Comparison of ENCODE assay signal across 8 cellular contexts in the genomic region with DNA sequence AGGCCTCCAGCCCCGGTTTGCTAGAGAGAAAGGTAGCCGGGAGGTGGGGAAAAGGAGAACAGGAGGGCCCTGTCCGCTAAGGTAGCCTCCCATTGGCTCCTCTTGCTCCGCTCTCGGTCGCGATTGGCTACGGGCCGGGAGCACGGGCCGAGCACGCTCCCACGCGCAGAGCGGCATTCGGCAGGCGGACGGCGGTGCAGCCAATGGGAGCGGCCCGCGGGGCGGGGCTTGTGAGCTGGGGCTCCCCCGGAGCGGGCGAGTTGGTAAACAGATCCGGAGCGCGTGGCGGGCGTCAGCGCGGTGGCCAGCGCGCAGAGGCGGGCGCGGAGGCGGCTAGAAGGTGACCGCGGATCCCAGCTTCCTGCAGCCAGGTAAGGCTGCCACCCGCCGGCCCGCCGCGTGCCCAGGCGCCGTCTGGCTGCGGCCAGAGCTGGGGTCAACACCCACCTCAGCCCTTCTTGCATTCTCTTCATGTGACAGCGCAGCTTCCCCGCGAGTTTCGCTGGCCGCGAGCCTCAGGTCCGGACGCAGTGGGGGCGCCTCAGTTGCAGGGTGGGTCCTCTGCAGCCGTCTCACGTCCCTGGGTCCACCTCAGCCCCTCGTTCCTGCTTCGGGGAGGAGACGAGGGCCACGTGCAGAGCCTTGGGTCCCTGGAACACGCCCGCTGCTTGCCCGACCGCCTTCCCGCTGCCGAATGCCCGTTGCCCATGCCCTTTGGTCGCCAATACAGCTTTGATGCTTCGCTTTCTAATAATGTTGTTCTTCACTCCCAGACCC. TPM values are rescaled to one million over a fixed set of nuclear protein-coding genes. Genes with fewer than 3 reads are reported as not detected.
A peak's percentile ranks its signal among the peaks of the same experiment; 100 is the strongest.
DNase-seq lines count a peak whose midpoint lies in the region; ATAC-seq and TF ChIP-seq lines count a peak whose summit lies in the region.

A gene (plus strand): TSS at position 266 of the 777 bp plus-strand sequence. CDS start 21,092 bp downstream, outside the sequence.

- peak within 1 kb of the TSS; percentile 90 for H3K4ac ChIP-seq in neuronal stem cell (ENCODE audit: low read length)

- peak in 1 of 2 donors; percentile 19 for TF ChIP-seq POLR2A in gastroesophageal sphincter (IDR thresholded peaks at IDR 0.05)

- peak within 1 kb of the TSS; percentile 99 for H3K23ac ChIP-seq in neuronal stem cell (ENCODE audit: low read depth, low read length, poor library complexity)

- TF ChIP-seq CTCF in gastroesophageal sphincter (IDR thresholded peaks at IDR 0.05): peak in 1 of 4 experiments; percentile 3

- peak within 1 kb of the TSS; percentile 93 for H4K91ac ChIP-seq in neuronal stem cell (ENCODE audit: low read depth, low read length, poor library complexity)

- peak within 1 kb of the TSS; percentile 98 for H3K4me2 ChIP-seq in neuronal stem cell (ENCODE audit: insufficient read depth, low read length, poor library complexity, severe bottlenecking)

- H3K4me1 ChIP-seq in gastroesophageal sphincter (peaks cover 6 to 61% (median 33%) of the 10 kb centered on the region in 3 donors), neuronal stem cell (ENCODE audit: control insufficient read depth in 2 of 2, insufficient read depth in 1 of 2, low read depth in 1 of 2, low read length in 2 of 2) (peaks cover 9 to 14% of the 10 kb centered on the region in 2 donors), subcutaneous abdominal adipose tissue (ENCODE audit: control insufficient read depth in 5 of 5, insufficient read depth in 5 of 5, low read length in 5 of 5) (peaks cover 19 to 71% (median 66%) of the 10 kb centered on the region in 5 donors)

- H3K9me3 ChIP-seq in gastroesophageal sphincter (peaks cover 0 to 4% (median 0%) of the 10 kb centered on the region in 3 donors), neuronal stem cell (replicated peaks in 1 of 2; ENCODE audit: control insufficient read depth in 2 of 2, insufficient read depth in 1 of 2, low read depth in 1 of 2, low read length in 2 of 2) (peaks cover 0 to 3% of the 10 kb centered on the region in 2 donors), subcutaneous abdominal adipose tissue (ENCODE audit: control insufficient read depth in 5 of 5, low read length in 5 of 5) (peaks cover 0 to 5% (median 0%) of the 10 kb centered on the region in 5 donors)

- peaks cover 3% of the 10 kb centered on the region for H3K79me1 ChIP-seq in neuronal stem cell (ENCODE audit: low read depth, low read length)

- H2BK120ac ChIP-seq in neuronal stem cell (ENCODE audit: low read depth, low read length): no peak within 1 kb of the TSS

- H2BK15ac ChIP-seq in neuronal stem cell (ENCODE audit: low read length): peak within 1 kb of the TSS; percentile 81

- peak within 1 kb of the TSS; percentile 93 for H4K8ac ChIP-seq in neuronal stem cell (ENCODE audit: low read depth, low read length)

- H3K4me3 ChIP-seq in gastroesophageal sphincter (peak within 1 kb of the TSS; percentile 59 to 74), neuronal stem cell (ENCODE audit: low read length in 2 of 2) (peak within 1 kb of the TSS; percentile 68 to 84), subcutaneous abdominal adipose tissue (ENCODE audit: low read depth in 1 of 5, low read length in 5 of 5) (peak within 1 kb of the TSS; percentile 83 to 94 (median 89))

- H2BK5ac ChIP-seq in neuronal stem cell (ENCODE audit: low read length): peak within 1 kb of the TSS; percentile 89

- H2BK12ac ChIP-seq in neuronal stem cell (ENCODE audit: low read length): peak within 1 kb of the TSS; percentile 46

- H3K36me3 ChIP-seq in gastroesophageal sphincter (no peaks in the 10 kb centered on the region), neuronal stem cell (replicated peaks in 1 of 2; ENCODE audit: control insufficient read depth in 2 of 2, insufficient read depth in 2 of 2, low read length in 2 of 2) (no peaks in the 10 kb centered on the region), subcutaneous abdominal adipose tissue (ENCODE audit: control insufficient read depth in 5 of 5, insufficient read depth in 5 of 5, low read length in 5 of 5) (no peaks in the 10 kb centered on the region)

- H3K9ac ChIP-seq in neuronal stem cell (ENCODE audit: low read depth, low read length, poor library complexity) (peak within 1 kb of the TSS; percentile 94), subcutaneous abdominal adipose tissue (ENCODE audit: low read length in 5 of 5) (peak within 1 kb of the TSS; percentile 63 to 97 (median 89))

- DNase-seq in GF-D8 (lab: John Stamatoyannopoulos, UW) (peak; percentile 98), NCI-H1092 (lab: John Stamatoyannopoulos, UW) (peak; percentile 100), neuronal stem cell (ENCODE audit: low spot score) (peak; percentile 99)
- peak; percentile 99 for DNase-seq in activated naive CD4-positive, alpha-beta T cell treated with anti-CD3 and anti-CD28 coated beads, Interleukin-2, amount 50 U/mL, for 16 hours

- peak; percentile 98 for ATAC-seq in HG02610 (IDR thresholded peaks at IDR 0.05; ENCODE audit: unreplicated experiment)
- ATAC-seq in SK-N-SH treated with all-trans-retinoic acid at 6 μM for 48 hours: peak; percentile 97
- ATAC-seq in gastroesophageal sphincter: peak; percentile 98

- TF ChIP-seq EP300 in gastroesophageal sphincter (IDR thresholded peaks at IDR 0.05): no peak

- WGBS in gastroesophageal sphincter (ENCODE audit: low coverage in 1 of 2), 2 donors: 2% methylated on average over 12 of the region's 73 CpGs; no CpG with 5 or more reads in 1 of the 2 donors
- WGBS in neuronal stem cell (ENCODE audit: extremely low coverage in 2 of 2, insufficient read length in 2 of 2, insufficient replicate concordance in 1 of 2), 2 donors: no CpG with 5 or more reads among the region's 73 CpGs

- H2AFZ ChIP-seq in neuronal stem cell (ENCODE audit: low read length): peak within 1 kb of the TSS; percentile 99

- peak within 1 kb of the TSS; percentile 99 for H3K18ac ChIP-seq in neuronal stem cell (ENCODE audit: low read length)

- peak within 1 kb of the TSS; percentile 75 for H3K14ac ChIP-seq in neuronal stem cell (ENCODE audit: low read length)

- H3K27me3 ChIP-seq in gastroesophageal sphincter (no peaks in the 10 kb centered on the region), neuronal stem cell (ENCODE audit: control insufficient read depth in 3 of 3, insufficient read depth in 3 of 3, low read depth in 1 of 3, low read length in 3 of 3) (no peaks in the 10 kb centered on the region), subcutaneous abdominal adipose tissue (ENCODE audit: control insufficient read depth in 5 of 5, insufficient read depth in 4 of 5, low read length in 5 of 5) (no peaks in the 10 kb centered on the region)

- no peak within 1 kb of the TSS for H2AK5ac ChIP-seq in neuronal stem cell (ENCODE audit: low read depth, low read length)

- H3K27ac ChIP-seq in gastroesophageal sphincter (peak within 1 kb of the TSS; percentile 96 to 99 (median 98)), neuronal stem cell (replicated peaks; ENCODE audit: low read length) (peak within 1 kb of the TSS; percentile 91), subcutaneous abdominal adipose tissue (ENCODE audit: low read depth, low read length) (peak within 1 kb of the TSS; percentile 96)

TF ChIP-seq in SK-N-SH treated with all-trans-retinoic acid at 6 μM for 48 hours, 23 proteins besides CTCF, POLR2A, EP300 and RAD21 (continues in another document):
- TF ChIP-seq, protein P1, sequence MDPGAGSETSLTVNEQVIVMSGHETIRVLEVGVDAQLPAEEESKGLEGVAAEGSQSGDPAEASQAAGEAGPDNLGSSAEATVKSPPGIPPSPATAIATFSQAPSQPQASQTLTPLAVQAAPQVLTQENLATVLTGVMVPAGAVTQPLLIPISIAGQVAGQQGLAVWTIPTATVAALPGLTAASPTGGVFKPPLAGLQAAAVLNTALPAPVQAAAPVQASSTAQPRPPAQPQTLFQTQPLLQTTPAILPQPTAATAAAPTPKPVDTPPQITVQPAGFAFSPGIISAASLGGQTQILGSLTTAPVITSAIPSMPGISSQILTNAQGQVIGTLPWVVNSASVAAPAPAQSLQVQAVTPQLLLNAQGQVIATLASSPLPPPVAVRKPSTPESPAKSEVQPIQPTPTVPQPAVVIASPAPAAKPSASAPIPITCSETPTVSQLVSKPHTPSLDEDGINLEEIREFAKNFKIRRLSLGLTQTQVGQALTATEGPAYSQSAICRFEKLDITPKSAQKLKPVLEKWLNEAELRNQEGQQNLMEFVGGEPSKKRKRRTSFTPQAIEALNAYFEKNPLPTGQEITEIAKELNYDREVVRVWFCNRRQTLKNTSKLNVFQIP (CRISPR knock-in tag; IDR thresholded peaks at IDR 0.05; ENCODE audit: borderline replicate concordance, low read depth): no peak
- TF ChIP-seq SNAI2 (CRISPR knock-in tag; IDR thresholded peaks at IDR 0.05) (no peak), PPARA (CRISPR knock-in tag; IDR thresholded peaks at IDR 0.05; ENCODE audit: borderline replicate concordance) (no peak), ZNF565 (CRISPR knock-in tag; conservative IDR thresholded peaks at IDR 0.05; ENCODE audit: low read depth) (no peak), ZFP3 (CRISPR knock-in tag; IDR thresholded peaks at IDR 0.05) (no peak), OSR1 (CRISPR knock-in tag; IDR thresholded peaks at IDR 0.05) (no peak), ARNTL (CRISPR knock-in tag; IDR thresholded peaks at IDR 0.05; ENCODE audit: borderline replicate concordance, low read depth) (no peak), BACH2 (CRISPR knock-in tag; IDR thresholded peaks at IDR 0.05; ENCODE audit: borderline replicate concordance) (no peak), ZNF8 (CRISPR knock-in tag; IDR thresholded peaks at IDR 0.05) (no peak), TOX (CRISPR knock-in tag; IDR thresholded peaks at IDR 0.05; ENCODE audit: borderline replicate concordance) (no peak), ISL1 (CRISPR knock-in tag; IDR thresholded peaks at IDR 0.05) (no peak), GLIS3 (CRISPR knock-in tag; IDR thresholded peaks at IDR 0.05) (no peak), ESRRG (CRISPR knock-in tag; IDR thresholded peaks at IDR 0.05) (no peak), ZNF70 (CRISPR knock-in tag; IDR thresholded peaks at IDR 0.05) (no peak), ZFP30 (CRISPR knock-in tag; IDR thresholded peaks at IDR 0.05) (no peak)

RNA-seq across cellular contexts. Expression of the gene that starts here (rescaled TPM):
- total RNA-seq in gastroesophageal sphincter: 10 to 100 TPM; 53.2 to 94.0 (median 80.8) TPM
- polyA plus RNA-seq in neuronal stem cell (2013, experiment 1 of 2): 9.2 TPM
- 8.8 TPM for polyA plus RNA-seq in neuronal stem cell (2013, experiment 2 of 2)

Comparison
In these comparisons a context has a peak if more than half of its experiments do, and no peak if none do; other contexts are left out.
1. Peak in every context shown above with its lines: DNase-seq, ATAC-seq, H3K4me3 ChIP-seq and H3K27ac ChIP-seq.